In genomic region chr3:32902887-32903371, GRCh38 we compare ENCODE assay signal across 1 cellular context.
A peak's percentile ranks its signal among the peaks of the same experiment; 100 is the strongest.
TF ChIP-seq lines count a peak whose summit lies in the region.
"Not testable (repeated sequence)": the region's sequence is repeated elsewhere in the genome, so short reads cannot be mapped to it uniquely, and the experiment has no call there.

No MANE protein-coding gene starts in this region.

TF ChIP-seq in HepG2, 621 proteins besides CTCF, POLR2A, EP300 and RAD21 (continued from another document):
- TF ChIP-seq ZHX1 (CRISPR knock-in tag; IDR thresholded peaks at IDR 0.05; ENCODE audit: low read depth) (peak; percentile 39; the same call in 1 of the 2 replicates), STAG1 (CRISPR knock-in tag; IDR thresholded peaks at IDR 0.05) (peak; percentile 87), KMT2B (CRISPR knock-in tag; IDR thresholded peaks at IDR 0.05) (peak; percentile 32; the same call in 1 of the 2 replicates), FOXC1 (CRISPR knock-in tag; IDR thresholded peaks at IDR 0.05; ENCODE audit: borderline replicate concordance) (peak; percentile 31; the same call in 1 of the 2 replicates), UBTF (CRISPR knock-in tag; IDR thresholded peaks at IDR 0.05) (peak; percentile 95), SOX6 (CRISPR knock-in tag; IDR thresholded peaks at IDR 0.05) (peak; percentile 71), KAT7 (CRISPR knock-in tag; IDR thresholded peaks at IDR 0.05; ENCODE audit: borderline replicate concordance) (0 out of 2 replicates have a peak, but pooled peaks have one; percentile 26), HOXA3 (CRISPR knock-in tag; IDR thresholded peaks at IDR 0.05) (peak; percentile 42; the same call in 1 of the 2 replicates), HIVEP1 (CRISPR knock-in tag; IDR thresholded peaks at IDR 0.05) (0 out of 2 replicates have a peak, but pooled peaks have one; percentile 35), ONECUT2 (CRISPR knock-in tag; IDR thresholded peaks at IDR 0.05) (peak; percentile 20; the same call in 1 of the 2 replicates), ZNF317 (CRISPR knock-in tag; IDR thresholded peaks at IDR 0.05) (0 out of 2 replicates have a peak, but pooled peaks have one; percentile 41), ZBTB38 (CRISPR knock-in tag; IDR thresholded peaks at IDR 0.05) (peak; percentile 83), ZNF788 (CRISPR knock-in tag; IDR thresholded peaks at IDR 0.05; ENCODE audit: borderline replicate concordance) (peak; percentile 51; the same call in 1 of the 2 replicates), ZMYM4 (CRISPR knock-in tag; IDR thresholded peaks at IDR 0.05) (peak; percentile 92), MXI1 (IDR thresholded peaks at IDR 0.05; ENCODE audit: borderline replicate concordance, low read depth, low read length) (0 out of 3 replicates have a peak, but pooled peaks have one; percentile 51), SAP130 (CRISPR knock-in tag; IDR thresholded peaks at IDR 0.05; ENCODE audit: low read depth) (peak; percentile 50), ZNF768 (CRISPR knock-in tag; IDR thresholded peaks at IDR 0.05) (peak; percentile 9; the same call in 1 of the 2 replicates), ZNF501 (CRISPR knock-in tag; IDR thresholded peaks at IDR 0.05) (peak; percentile 61; the same call in 1 of the 2 replicates), BORCS8-MEF2B (CRISPR knock-in tag; IDR thresholded peaks at IDR 0.05) (peak; percentile 66), ISL2 (CRISPR knock-in tag; IDR thresholded peaks at IDR 0.05) (0 out of 2 replicates have a peak, but pooled peaks have one; percentile 18), ZNF362 (CRISPR knock-in tag; IDR thresholded peaks at IDR 0.05; ENCODE audit: borderline replicate concordance) (0 out of 2 replicates have a peak, but pooled peaks have one; percentile 48), NFYB (CRISPR knock-in tag; IDR thresholded peaks at IDR 0.05) (peak; percentile 69), ZBTB33 (CRISPR knock-in tag; IDR thresholded peaks at IDR 0.05) (peak; percentile 85), GABPB1 (CRISPR knock-in tag; IDR thresholded peaks at IDR 0.05) (peak; percentile 55; the same call in 1 of the 2 replicates), ZFX (CRISPR knock-in tag; IDR thresholded peaks at IDR 0.05; ENCODE audit: low read depth) (peak; percentile 50; the same call in 1 of the 2 replicates), SP4 (CRISPR knock-in tag; IDR thresholded peaks at IDR 0.05) (0 out of 2 replicates have a peak, but pooled peaks have one; percentile 45), MAZ (CRISPR knock-in tag; IDR thresholded peaks at IDR 0.05; ENCODE audit: low read depth) (peak; percentile 50; the same call in 1 of the 2 replicates), ZNF329 (CRISPR knock-in tag; IDR thresholded peaks at IDR 0.05; ENCODE audit: low read depth) (0 out of 2 replicates have a peak, but pooled peaks have one; percentile 49), AGO2 (optimal IDR thresholded peaks at IDR 0.05; ENCODE audit: low read depth, low read length) (peak; percentile 75)
- TF ChIP-seq, protein P1, sequence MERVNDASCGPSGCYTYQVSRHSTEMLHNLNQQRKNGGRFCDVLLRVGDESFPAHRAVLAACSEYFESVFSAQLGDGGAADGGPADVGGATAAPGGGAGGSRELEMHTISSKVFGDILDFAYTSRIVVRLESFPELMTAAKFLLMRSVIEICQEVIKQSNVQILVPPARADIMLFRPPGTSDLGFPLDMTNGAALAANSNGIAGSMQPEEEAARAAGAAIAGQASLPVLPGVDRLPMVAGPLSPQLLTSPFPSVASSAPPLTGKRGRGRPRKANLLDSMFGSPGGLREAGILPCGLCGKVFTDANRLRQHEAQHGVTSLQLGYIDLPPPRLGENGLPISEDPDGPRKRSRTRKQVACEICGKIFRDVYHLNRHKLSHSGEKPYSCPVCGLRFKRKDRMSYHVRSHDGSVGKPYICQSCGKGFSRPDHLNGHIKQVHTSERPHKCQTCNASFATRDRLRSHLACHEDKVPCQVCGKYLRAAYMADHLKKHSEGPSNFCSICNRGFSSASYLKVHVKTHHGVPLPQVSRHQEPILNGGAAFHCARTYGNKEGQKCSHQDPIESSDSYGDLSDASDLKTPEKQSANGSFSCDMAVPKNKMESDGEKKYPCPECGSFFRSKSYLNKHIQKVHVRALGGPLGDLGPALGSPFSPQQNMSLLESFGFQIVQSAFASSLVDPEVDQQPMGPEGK (CRISPR knock-in tag; IDR thresholded peaks at IDR 0.05): 0 out of 2 replicates have a peak, but pooled peaks have one; percentile 37
- TF ChIP-seq, protein P2, sequence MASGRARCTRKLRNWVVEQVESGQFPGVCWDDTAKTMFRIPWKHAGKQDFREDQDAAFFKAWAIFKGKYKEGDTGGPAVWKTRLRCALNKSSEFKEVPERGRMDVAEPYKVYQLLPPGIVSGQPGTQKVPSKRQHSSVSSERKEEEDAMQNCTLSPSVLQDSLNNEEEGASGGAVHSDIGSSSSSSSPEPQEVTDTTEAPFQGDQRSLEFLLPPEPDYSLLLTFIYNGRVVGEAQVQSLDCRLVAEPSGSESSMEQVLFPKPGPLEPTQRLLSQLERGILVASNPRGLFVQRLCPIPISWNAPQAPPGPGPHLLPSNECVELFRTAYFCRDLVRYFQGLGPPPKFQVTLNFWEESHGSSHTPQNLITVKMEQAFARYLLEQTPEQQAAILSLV (CRISPR knock-in tag; IDR thresholded peaks at IDR 0.05; ENCODE audit: borderline replicate concordance): peak; percentile 28; the same call in 1 of the 2 replicates
- not testable (repeated sequence) for TF ChIP-seq SOX6 (IDR thresholded peaks at IDR 0.05); MAZ (IDR thresholded peaks at IDR 0.05; ENCODE audit: borderline replicate concordance, low read depth, low read length)
- TF ChIP-seq, protein P3, sequence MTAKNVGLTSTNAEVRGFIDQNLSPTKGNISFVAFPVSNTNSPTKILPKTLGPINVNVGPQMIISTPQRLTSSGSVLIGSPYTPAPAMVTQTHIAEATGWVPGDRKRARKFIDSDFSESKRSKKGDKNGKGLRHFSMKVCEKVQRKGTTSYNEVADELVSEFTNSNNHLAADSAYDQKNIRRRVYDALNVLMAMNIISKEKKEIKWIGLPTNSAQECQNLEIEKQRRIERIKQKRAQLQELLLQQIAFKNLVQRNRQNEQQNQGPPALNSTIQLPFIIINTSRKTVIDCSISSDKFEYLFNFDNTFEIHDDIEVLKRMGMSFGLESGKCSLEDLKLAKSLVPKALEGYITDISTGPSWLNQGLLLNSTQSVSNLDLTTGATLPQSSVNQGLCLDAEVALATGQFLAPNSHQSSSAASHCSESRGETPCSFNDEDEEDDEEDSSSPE (CRISPR knock-in tag; IDR thresholded peaks at IDR 0.05): peak; percentile 42; the same call in 1 of the 2 replicates
- TF ChIP-seq, protein P4, sequence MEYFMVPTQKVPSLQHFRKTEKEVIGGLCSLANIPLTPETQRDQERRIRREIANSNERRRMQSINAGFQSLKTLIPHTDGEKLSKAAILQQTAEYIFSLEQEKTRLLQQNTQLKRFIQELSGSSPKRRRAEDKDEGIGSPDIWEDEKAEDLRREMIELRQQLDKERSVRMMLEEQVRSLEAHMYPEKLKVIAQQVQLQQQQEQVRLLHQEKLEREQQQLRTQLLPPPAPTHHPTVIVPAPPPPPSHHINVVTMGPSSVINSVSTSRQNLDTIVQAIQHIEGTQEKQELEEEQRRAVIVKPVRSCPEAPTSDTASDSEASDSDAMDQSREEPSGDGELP (IDR thresholded peaks at IDR 0.05; ENCODE audit: borderline replicate concordance, low read depth): peak; percentile 46; the same call in 1 of the 2 replicates
- TF ChIP-seq, protein P5, sequence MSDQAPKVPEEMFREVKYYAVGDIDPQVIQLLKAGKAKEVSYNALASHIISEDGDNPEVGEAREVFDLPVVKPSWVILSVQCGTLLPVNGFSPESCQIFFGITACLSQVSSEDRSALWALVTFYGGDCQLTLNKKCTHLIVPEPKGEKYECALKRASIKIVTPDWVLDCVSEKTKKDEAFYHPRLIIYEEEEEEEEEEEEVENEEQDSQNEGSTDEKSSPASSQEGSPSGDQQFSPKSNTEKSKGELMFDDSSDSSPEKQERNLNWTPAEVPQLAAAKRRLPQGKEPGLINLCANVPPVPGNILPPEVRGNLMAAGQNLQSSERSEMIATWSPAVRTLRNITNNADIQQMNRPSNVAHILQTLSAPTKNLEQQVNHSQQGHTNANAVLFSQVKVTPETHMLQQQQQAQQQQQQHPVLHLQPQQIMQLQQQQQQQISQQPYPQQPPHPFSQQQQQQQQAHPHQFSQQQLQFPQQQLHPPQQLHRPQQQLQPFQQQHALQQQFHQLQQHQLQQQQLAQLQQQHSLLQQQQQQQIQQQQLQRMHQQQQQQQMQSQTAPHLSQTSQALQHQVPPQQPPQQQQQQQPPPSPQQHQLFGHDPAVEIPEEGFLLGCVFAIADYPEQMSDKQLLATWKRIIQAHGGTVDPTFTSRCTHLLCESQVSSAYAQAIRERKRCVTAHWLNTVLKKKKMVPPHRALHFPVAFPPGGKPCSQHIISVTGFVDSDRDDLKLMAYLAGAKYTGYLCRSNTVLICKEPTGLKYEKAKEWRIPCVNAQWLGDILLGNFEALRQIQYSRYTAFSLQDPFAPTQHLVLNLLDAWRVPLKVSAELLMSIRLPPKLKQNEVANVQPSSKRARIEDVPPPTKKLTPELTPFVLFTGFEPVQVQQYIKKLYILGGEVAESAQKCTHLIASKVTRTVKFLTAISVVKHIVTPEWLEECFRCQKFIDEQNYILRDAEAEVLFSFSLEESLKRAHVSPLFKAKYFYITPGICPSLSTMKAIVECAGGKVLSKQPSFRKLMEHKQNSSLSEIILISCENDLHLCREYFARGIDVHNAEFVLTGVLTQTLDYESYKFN (CRISPR knock-in tag; conservative IDR thresholded peaks at IDR 0.05): 0 out of 2 replicates have a peak, but pooled peaks have one; percentile 14
TF ChIP-seq in HepG2: peak in this region for 75; not testable (repeated sequence) for 546.
